Comparison of ENCODE assay signal across 1 cellular context in the genomic region with DNA sequence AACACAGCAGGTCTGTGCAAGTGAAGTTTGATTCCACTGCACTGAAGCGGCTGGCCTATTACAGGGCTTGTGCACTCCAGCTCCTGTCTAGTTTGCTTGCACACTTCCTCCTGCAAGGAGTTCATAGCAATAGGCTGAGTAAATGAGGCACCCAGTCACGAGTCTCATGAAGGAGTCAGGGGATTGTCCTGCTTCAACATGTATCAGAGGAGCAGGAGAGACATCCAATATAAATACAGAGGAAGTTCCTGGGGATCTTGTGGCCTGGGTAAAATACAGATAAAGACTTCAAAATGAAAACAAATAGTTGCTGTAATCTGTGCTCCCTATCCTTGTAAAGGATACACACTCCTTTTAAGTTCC.
TF ChIP-seq lines count a peak whose summit lies in the region.

No MANE protein-coding gene starts in this region.

TF ChIP-seq in H1, 55 proteins besides CTCF, POLR2A, EP300 and RAD21:
- TF ChIP-seq NRF1 (IDR thresholded peaks at IDR 0.05; ENCODE audit: low read depth, low read length) (no peak), GABPA (IDR thresholded peaks at IDR 0.05; ENCODE audit: borderline replicate concordance, insufficient read depth, low read length) (no peak), ASH2L (IDR thresholded peaks at IDR 0.05; ENCODE audit: low read length) (no peak), POU5F1 (IDR thresholded peaks at IDR 0.05; ENCODE audit: low read depth, low read length) (no peak), SIN3A (conservative IDR thresholded peaks at IDR 0.05 in 1 of 2, IDR thresholded peaks at IDR 0.05 in 1 of 2; ENCODE audit: low read depth in 1 of 2, low read length in 2 of 2) (no peak), KDM4A (IDR thresholded peaks at IDR 0.05; ENCODE audit: low read depth, low read length, severe bottlenecking) (no peak), SUZ12 (IDR thresholded peaks at IDR 0.05; ENCODE audit: low read length) (no peak), RXRA (IDR thresholded peaks at IDR 0.05; ENCODE audit: insufficient read depth, low read depth, low read length) (no peak), EZH2 (IDR thresholded peaks at IDR 0.05; ENCODE audit: low read depth, low read length, severe bottlenecking) (no peak), SRF (IDR thresholded peaks at IDR 0.05; ENCODE audit: low read depth, low read length) (no peak)
